ENCODE assay signal across 8 cellular contexts in genomic region chr9:134455951-134456739, GRCh38.
DNase-seq lines count a peak whose midpoint lies in the region; ATAC-seq and TF ChIP-seq lines count a peak whose summit lies in the region.

No MANE protein-coding gene starts in this region.

- no peaks in the 10 kb centered on the region for H3K36me3 ChIP-seq in lower lobe of right lung

- peak overlapping the region; percentile 31 for H3K4me3 Mint-ChIP-seq in chondrocyte (ENCODE audit: unreplicated experiment)

- H3K9me3 Mint-ChIP-seq in chondrocyte (ENCODE audit: low read depth): no peaks in the 10 kb centered on the region

- intact Hi-C loops in lower lobe of right lung (cut with DNase I): no loop called here

- ATAC-seq in lower lobe of right lung (peak; percentile 87 to 90), HG03139 (IDR thresholded peaks at IDR 0.05; ENCODE audit: unreplicated experiment) (no peak)

- no peaks in the 10 kb centered on the region for H3K27me3 Mint-ChIP-seq in chondrocyte (ENCODE audit: low read depth)

- peak overlapping the region; percentile 88 for H3K27ac ChIP-seq in lower lobe of right lung

- no peaks in the 10 kb centered on the region for H3K36me3 Mint-ChIP-seq in chondrocyte (ENCODE audit: low read depth)

- H3K4me3 ChIP-seq in lower lobe of right lung: peak overlapping the region; percentile 51

- TF ChIP-seq CTCF in chondrocyte (IDR thresholded peaks at IDR 0.05) (no peak), lower lobe of right lung (IDR thresholded peaks at IDR 0.05) (no peak)

- peaks cover 20% of the 10 kb centered on the region for H3K4me1 ChIP-seq in lower lobe of right lung

- peaks cover 47% of the 10 kb centered on the region for H3K4me1 Mint-ChIP-seq in chondrocyte (ENCODE audit: low read depth)

- DNase-seq in SIG-M5 treated with dmso at 0.1 percent for 504 hours (lab: John Stamatoyannopoulos, UW; ENCODE audit: unreplicated experiment): peak; percentile 13
- DNase-seq in SIG-M5 (lab: John Stamatoyannopoulos, UW): no peak
- DNase-seq in activated CD4-positive, alpha-beta T cell treated with anti-CD3 and anti-CD28 coated beads for 4 hours: peak; percentile 73 to 85
- DNase-seq in chondrocyte (ENCODE audit: low spot score): no peak
- peak; percentile 87 for DNase-seq in lower lobe of right lung
- peak; percentile 58 to 77 (median 70) for DNase-seq in stimulated activated CD4-positive, alpha-beta T cell treated with anti-CD3 and anti-CD28 coated beads, TNF-alpha, amount 100 ng/mL, for 4 hours (ENCODE audit: low read depth in 3 of 3)
- no peak for DNase-seq in NCI-H1436 treated with DMSO at 0.1 percent for 48 hours (lab: John Stamatoyannopoulos, UW)

- H3K27ac Mint-ChIP-seq in chondrocyte (ENCODE audit: unreplicated experiment): peak overlapping the region; percentile 95

- H3K27me3 ChIP-seq in lower lobe of right lung (ENCODE audit: low read depth): no peaks in the 10 kb centered on the region

- H3K9me3 ChIP-seq in lower lobe of right lung: no peaks in the 10 kb centered on the region

Comparison
In these comparisons a context has a peak if more than half of its experiments do, and no peak if none do; other contexts are left out.
1. DNase-seq: peak in SIG-M5 treated with dmso at 0.1 percent for 504 hours (single experiment), activated CD4-positive, alpha-beta T cell treated with anti-CD3 and anti-CD28 coated beads for 4 hours (2 of 2), lower lobe of right lung (single experiment) and stimulated activated CD4-positive, alpha-beta T cell treated with anti-CD3 and anti-CD28 coated beads, TNF-alpha, amount 100 ng/mL, for 4 hours (3 of 3); none in SIG-M5 (single experiment), chondrocyte (single experiment) and NCI-H1436 treated with DMSO at 0.1 percent for 48 hours (single experiment).